In the genomic region with DNA sequence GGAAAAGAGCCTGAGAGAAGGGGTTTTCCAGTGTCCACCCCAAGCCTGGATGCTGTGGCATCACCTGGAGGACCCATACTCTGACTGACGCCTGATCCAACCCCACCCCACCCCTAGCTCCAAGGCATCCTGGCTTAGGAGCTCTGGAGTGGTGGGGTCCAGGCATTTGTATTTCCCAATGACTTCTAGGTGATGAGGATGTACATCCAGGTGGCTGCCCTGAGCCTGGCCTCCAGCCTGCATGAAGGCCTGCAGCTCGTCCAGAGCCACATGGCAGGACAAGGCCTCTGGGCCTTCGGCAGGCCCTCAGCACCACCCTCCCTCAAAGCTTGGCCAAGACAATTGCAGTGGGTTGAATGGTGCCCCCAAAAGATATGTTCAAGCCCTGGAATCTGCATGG, we compare ENCODE assay signal across 19 cellular contexts.
"Had no signal": no experiment of that assay in that cellular context is flagged by ENCODE, and none has a peak within 500 bp of the region (broad histone marks: within the 10 kb centered on the region; RNA-seq: fewer than 3 reads in every experiment).

No MANE protein-coding gene starts in this region.

- DNase-seq: dermis blood vessel endothelial cell; effector CD4-positive, alpha-beta T cell; effector memory CD4-positive, alpha-beta T cell; esophagus squamous epithelium; foreskin fibroblast; foreskin melanocyte; gastrocnemius medialis; glutamatergic neuron; head of caudate nucleus; heart right ventricle; kidney glomerular epithelial cell; left colon; left ventricle myocardium inferior; lower lobe of right lung; mesenchymal stem cell; mucosa of descending colon had no signal

- H3K27ac ChIP-seq: coronary artery, dorsolateral prefrontal cortex, esophagus squamous epithelium, gastrocnemius medialis, heart right ventricle, left ventricle myocardium inferior, lower lobe of right lung had no signal

- H3K36me3 ChIP-seq: esophagus squamous epithelium, gastrocnemius medialis, heart right ventricle, left ventricle myocardium inferior, lower lobe of right lung had no signal

- H3K4me1 ChIP-seq: esophagus squamous epithelium, gastrocnemius medialis, lower lobe of right lung had no signal

- ATAC-seq: gastrocnemius medialis, left colon, left lobe of liver, lower lobe of right lung, mucosa of descending colon had no signal

- H3K4me3 ChIP-seq: coronary artery, dorsolateral prefrontal cortex, esophagus squamous epithelium, gastrocnemius medialis, heart right ventricle, left ventricle myocardium inferior, lower lobe of right lung, mucosa of descending colon had no signal

- H3K9me3 ChIP-seq: esophagus squamous epithelium, gastrocnemius medialis, lower lobe of right lung, mucosa of descending colon had no signal
